In the genomic region with DNA sequence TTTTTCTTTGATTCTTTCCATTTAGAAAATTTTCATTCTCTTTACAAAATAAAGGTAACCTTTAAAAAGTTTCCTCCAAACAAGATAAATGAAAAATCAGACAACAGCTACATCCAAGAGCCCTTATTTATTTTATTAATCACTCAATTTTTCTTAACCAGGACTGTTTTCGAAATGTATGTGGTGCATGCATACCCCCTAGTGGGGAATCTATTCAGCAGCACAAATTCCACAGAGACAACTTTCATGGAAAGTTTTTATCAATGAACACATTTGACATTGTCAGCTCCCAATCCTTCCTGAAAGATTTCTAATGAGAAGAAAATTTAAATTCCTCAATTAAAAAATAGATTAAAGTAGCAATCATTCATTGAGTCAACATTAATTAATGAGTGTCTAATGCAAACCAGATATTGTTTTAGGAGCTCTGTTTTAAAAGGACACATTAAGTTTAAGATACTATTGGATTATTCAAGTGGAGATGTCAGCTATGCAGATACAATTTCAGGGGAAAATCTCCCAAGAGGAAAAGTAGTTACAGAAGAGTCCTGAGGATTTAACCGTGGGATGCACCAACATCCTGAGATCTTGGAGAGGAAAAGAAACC, we compare ENCODE assay signal across 9 cellular contexts. TPM values are rescaled to one million over a fixed set of nuclear protein-coding genes. Genes with fewer than 3 reads are reported as not detected.
DNase-seq lines count a peak whose midpoint lies in the region; ATAC-seq and TF ChIP-seq lines count a peak whose summit lies in the region.
"Had no signal": no experiment of that assay in that cellular context is flagged by ENCODE, and none has a peak within 500 bp of the region (broad histone marks: within the 10 kb centered on the region; RNA-seq: fewer than 3 reads in every experiment).

No MANE protein-coding gene starts in this region.

- peaks cover 94% of the 10 kb centered on the region for H3K27me3 Mint-ChIP-seq in neural crest cell (ENCODE audit: low read depth)
- peaks cover 70% of the 10 kb centered on the region for H3K27me3 Mint-ChIP-seq in activated T-cell treated with anti-CD3 and anti-CD28 coated beads, Interleukin-2, amount 50 U/mL, for 24 hours

- peak; percentile 73 for TF ChIP-seq CTCF in LNCaP clone FGC (IDR thresholded peaks at IDR 0.05; ENCODE audit: control insufficient read depth, extremely low read depth, insufficient read depth)
- peak; percentile 78 for TF ChIP-seq CTCF in choroid plexus epithelial cell (conservative IDR thresholded peaks at IDR 0.05; ENCODE audit: low read depth, low read length)
- TF ChIP-seq CTCF in neural crest cell (conservative IDR thresholded peaks at IDR 0.05) = peak; percentile 83

- H3K4me3 ChIP-seq in LNCaP clone FGC (ENCODE audit: low read depth, low read length) (no peak overlapping the region), choroid plexus epithelial cell (ENCODE audit: low read depth, low read length) (no peak overlapping the region)

- DNase-seq in EH (ENCODE audit: low read depth) = peak; percentile 51
- no peak for DNase-seq in LNCaP clone FGC (ENCODE audit: low read depth)
- peak; percentile 73 for DNase-seq in choroid plexus epithelial cell (ENCODE audit: low read depth)
- DNase-seq in neural crest cell (ENCODE audit: low read depth, low spot score) = no peak
- DNase-seq in activated T-cell treated with anti-CD3 and anti-CD28 coated beads, Interleukin-2, amount 50 U/mL, for 24 hours = no peak
- DNase-seq in stimulated activated naive CD4-positive, alpha-beta T cell treated with Interleukin-2 at 50 U/mL for 16 hours (lab: John Stamatoyannopoulos, UW) = no peak
- no peak for DNase-seq in GM19240 (ENCODE audit: insufficient read length, low spot score)

- ATAC-seq in HG03097 (IDR thresholded peaks at IDR 0.05; ENCODE audit: low FRiP score, unreplicated experiment) = no peak

- H3K9me3 Mint-ChIP-seq in neural crest cell = no peaks in the 10 kb centered on the region
- H3K9me3 Mint-ChIP-seq in activated T-cell treated with anti-CD3 and anti-CD28 coated beads, Interleukin-2, amount 50 U/mL, for 24 hours = no peaks in the 10 kb centered on the region

- H3K27ac Mint-ChIP-seq in neural crest cell (ENCODE audit: unreplicated experiment) = no peak overlapping the region
- no peak overlapping the region for H3K27ac Mint-ChIP-seq in activated T-cell treated with anti-CD3 and anti-CD28 coated beads, Interleukin-2, amount 50 U/mL, for 24 hours

- H3K4me3 Mint-ChIP-seq in neural crest cell = peak overlapping the region; percentile 31
- no peak overlapping the region for H3K4me3 Mint-ChIP-seq in activated T-cell treated with anti-CD3 and anti-CD28 coated beads, Interleukin-2, amount 50 U/mL, for 24 hours

- H3K4me1 Mint-ChIP-seq in neural crest cell = peaks cover 3% of the 10 kb centered on the region
- H3K4me1 Mint-ChIP-seq in activated T-cell treated with anti-CD3 and anti-CD28 coated beads, Interleukin-2, amount 50 U/mL, for 24 hours (ENCODE audit: low read depth) = peaks cover 10% of the 10 kb centered on the region

- no peaks in the 10 kb centered on the region for H3K36me3 Mint-ChIP-seq in neural crest cell (ENCODE audit: low read depth)
- H3K36me3 Mint-ChIP-seq in activated T-cell treated with anti-CD3 and anti-CD28 coated beads, Interleukin-2, amount 50 U/mL, for 24 hours (ENCODE audit: low read depth) = no peaks in the 10 kb centered on the region

RNA-seq across cellular contexts. Expression of a gene that starts 5.2 kb away (rescaled TPM):
- total RNA-seq in neural crest cell = 0.09 TPM in 1 of 2 replicates, not detected in the other

RNA-seq across cellular contexts. Expression of a gene that starts 8.8 kb away (rescaled TPM):
- 59.6 and 63.7 TPM in 2 replicates for total RNA-seq in neural crest cell

RNA-seq across cellular contexts. Expression of a gene that starts 57.9 kb away (rescaled TPM):
- not detected in 2 replicates for total RNA-seq in neural crest cell
- total RNA-seq: mononuclear cell had no signal

Comparison
In these comparisons a context has a peak if more than half of its experiments do, and no peak if none do; other contexts are left out.
1. DNase-seq: peak in EH (single experiment) and choroid plexus epithelial cell (single experiment); none in LNCaP clone FGC (single experiment), neural crest cell (single experiment), activated T-cell treated with anti-CD3 and anti-CD28 coated beads, Interleukin-2, amount 50 U/mL, for 24 hours (single experiment), stimulated activated naive CD4-positive, alpha-beta T cell treated with Interleukin-2 at 50 U/mL for 16 hours (single experiment) and GM19240 (single experiment).
2. Peak in every context shown above with its lines, with median percentiles within 50 percentile points of each other: CTCF ChIP-seq.